Comparison of ENCODE assay signal across 10 cellular contexts in the genomic region with DNA sequence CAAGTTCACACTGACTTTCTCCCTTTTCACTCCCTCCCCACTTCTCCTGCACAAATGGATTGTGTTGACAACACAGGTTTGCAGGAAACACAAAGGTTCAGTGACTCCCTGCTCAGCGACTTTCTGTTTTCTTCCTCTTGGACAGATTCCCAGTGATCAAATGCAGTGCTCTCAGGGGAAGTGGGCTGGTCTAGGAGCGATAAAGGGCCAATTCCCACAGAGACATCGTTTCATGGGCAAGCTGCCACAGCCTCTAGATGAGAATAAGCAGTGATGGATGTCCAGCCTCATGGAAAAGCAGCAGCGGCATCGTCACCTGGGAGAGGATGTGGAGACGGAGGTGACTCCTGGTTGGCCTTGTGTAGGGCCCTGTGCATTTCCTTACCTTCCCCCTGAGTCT. TPM values are rescaled to one million over a fixed set of nuclear protein-coding genes. Genes with fewer than 3 reads are reported as not detected.
DNase-seq lines count a peak whose midpoint lies in the region; ATAC-seq, FAIRE-seq and TF ChIP-seq lines count a peak whose summit lies in the region.
"Had no signal": no experiment of that assay in that cellular context is flagged by ENCODE, and none has a peak within 500 bp of the region (broad histone marks: within the 10 kb centered on the region; RNA-seq: fewer than 3 reads in every experiment).

No MANE protein-coding gene starts in this region.

- H3K9me3 ChIP-seq in H1 (ENCODE audit: insufficient read depth in 2 of 2, low read depth in 1 of 2, low read length in 1 of 2) (no peaks in the 10 kb centered on the region), neuronal stem cell (replicated peaks in 1 of 2; ENCODE audit: control insufficient read depth in 2 of 2, insufficient read depth in 1 of 2, low read depth in 1 of 2, low read length in 2 of 2) (no peaks in the 10 kb centered on the region)

- H3K4me1 ChIP-seq in H1 (replicated peaks in 1 of 4; ENCODE audit: control insufficient read depth in 3 of 4, insufficient read depth in 4 of 4, low read length in 3 of 4) (no peaks in the 10 kb centered on the region), neuronal stem cell (ENCODE audit: control insufficient read depth in 2 of 2, insufficient read depth in 1 of 2, low read depth in 1 of 2, low read length in 2 of 2) (peaks cover 0 to 6% of the 10 kb centered on the region in 2 donors)

- no peak overlapping the region for H2BK20ac ChIP-seq in H1 (ENCODE audit: low read length)

- no peak for ATAC-seq in GM18909 (IDR thresholded peaks at IDR 0.05; ENCODE audit: poor library complexity, unreplicated experiment)
- no peak for ATAC-seq in GM21723 (IDR thresholded peaks at IDR 0.05; ENCODE audit: unreplicated experiment)

- WGBS in H1 (ENCODE audit: extremely low coverage in 1 of 2, insufficient coverage in 1 of 2, insufficient read length in 1 of 2, insufficient replicate concordance in 2 of 2, low coverage in 1 of 2, low lambda C conversion rate in 2 of 2, missing lambda C conversion rate in 1 of 2), 2 experiments, result 90% methylated on average over 6 of the region's 6 CpGs; no CpG with 5 or more reads in 1 of the 2 experiments
- WGBS in neuronal stem cell (ENCODE audit: extremely low coverage in 2 of 2, insufficient read length in 2 of 2, insufficient replicate concordance in 1 of 2), 2 donors, result no CpG with 5 or more reads among the region's 6 CpGs

- H3K36me3 ChIP-seq in H1 (ENCODE audit: control insufficient read depth in 2 of 4, insufficient read depth in 4 of 4, low read length in 3 of 4), result no peaks in the 10 kb centered on the region
- H3K36me3 ChIP-seq in neuronal stem cell (replicated peaks in 1 of 2; ENCODE audit: control insufficient read depth in 2 of 2, insufficient read depth in 2 of 2, low read length in 2 of 2), result no peaks in the 10 kb centered on the region

- no peaks in the 10 kb centered on the region for H4K20me1 ChIP-seq in H1 (replicated peaks in 1 of 2; ENCODE audit: control insufficient read depth in 1 of 2, insufficient read depth in 2 of 2, low read length in 2 of 2)

- H3K9ac ChIP-seq in H1 (replicated peaks in 1 of 4; ENCODE audit: extremely low read depth in 1 of 4, low read depth in 3 of 4, low read length in 3 of 4), result no peak overlapping the region
- H3K9ac ChIP-seq in neuronal stem cell (ENCODE audit: low read depth, low read length, poor library complexity), result no peak overlapping the region

- H4K8ac ChIP-seq in H1 (ENCODE audit: extremely low read depth, insufficient read depth, low read length), result no peak overlapping the region; the same call in 1 of the 2 replicates
- no peak overlapping the region for H4K8ac ChIP-seq in neuronal stem cell (ENCODE audit: low read depth, low read length)

- no peak overlapping the region for H3K4ac ChIP-seq in H1 (replicated peaks; ENCODE audit: insufficient read length, low read depth, low read length)
- H3K4ac ChIP-seq in neuronal stem cell (ENCODE audit: low read length), result no peak overlapping the region

- TF ChIP-seq RAD21 in H1 (IDR thresholded peaks at IDR 0.05 in 1 of 2, conservative IDR thresholded peaks at IDR 0.05 in 1 of 2; ENCODE audit: low read depth in 2 of 2, low read length in 2 of 2), result no peak

- H3K27ac ChIP-seq in H1 (ENCODE audit: low read depth, low read length) (no peak overlapping the region), neuronal stem cell (replicated peaks; ENCODE audit: low read length) (no peak overlapping the region), coronary artery (no peak overlapping the region)

- DNase-seq in Daoy (ENCODE audit: low read depth), result peak; percentile 8
- DNase-seq in NCI-H748 (lab: John Stamatoyannopoulos, UW; ENCODE audit: unreplicated experiment), result peak; percentile 62
- DNase-seq in H1 (ENCODE audit: low read depth in 1 of 2, low spot score in 2 of 2), result no peak
- no peak for DNase-seq in neuronal stem cell (ENCODE audit: low spot score)
- DNase-seq in coronary artery (ENCODE audit: low spot score), result no peak
- DNase-seq in epidermal melanocyte (ENCODE audit: insufficient read length, low spot score), result no peak

- H4K91ac ChIP-seq in H1 (replicated peaks; ENCODE audit: insufficient read length, low read length) (no peak overlapping the region), neuronal stem cell (ENCODE audit: low read depth, low read length, poor library complexity) (no peak overlapping the region)

- H3K4me3 ChIP-seq in H1 (ENCODE audit: extremely low read depth in 1 of 4, insufficient read depth in 2 of 4, low read depth in 3 of 4, low read length in 4 of 4), result no peak overlapping the region
- no peak overlapping the region for H3K4me3 ChIP-seq in neuronal stem cell (ENCODE audit: low read length in 2 of 2)
- no peak overlapping the region for H3K4me3 ChIP-seq in coronary artery

- CTCF ChIA-PET in H1 (lab: Charles Lee; ENCODE audit: partially characterized antibody), result interaction anchor here (0.9 to 3.2 kb wide), 3 partner anchors 9 to 15 kb away, joined by 4 to 17 read pairs (median 5); no protein-coding TSS in a partner anchor

- no peaks in the 10 kb centered on the region for H3K79me1 ChIP-seq in H1 (ENCODE audit: low read depth, low read length)
- no peaks in the 10 kb centered on the region for H3K79me1 ChIP-seq in neuronal stem cell (ENCODE audit: low read depth, low read length)

- no peaks in the 10 kb centered on the region for H3K79me2 ChIP-seq in H1 (ENCODE audit: control insufficient read depth in 1 of 2, insufficient read depth in 2 of 2, low read length in 2 of 2)

- H3K4me2 ChIP-seq in H1 (ENCODE audit: insufficient read depth in 1 of 2, low read depth in 2 of 2, low read length in 2 of 2), result no peak overlapping the region
- no peak overlapping the region for H3K4me2 ChIP-seq in neuronal stem cell (ENCODE audit: insufficient read depth, low read length, poor library complexity, severe bottlenecking)

- H2AFZ ChIP-seq in H1 (ENCODE audit: low read length) (0 out of 2 replicates have a peak overlapping the region, but pooled peaks have one; percentile 33), neuronal stem cell (ENCODE audit: low read length) (no peak overlapping the region)

- no peak overlapping the region for H3K23ac ChIP-seq in H1 (ENCODE audit: insufficient read length)
- H3K23ac ChIP-seq in neuronal stem cell (ENCODE audit: low read depth, low read length, poor library complexity), result no peak overlapping the region

- no peaks in the 10 kb centered on the region for H3K23me2 ChIP-seq in H1 (ENCODE audit: low read depth, low read length)

- POLR2A ChIA-PET in H1 (lab: Charles Lee; ENCODE audit: partially characterized antibody), result no interaction called here

- H3K56ac ChIP-seq in H1 (replicated peaks; ENCODE audit: insufficient read length, low read depth, low read length), result no peak overlapping the region

- H2BK120ac ChIP-seq in H1 (replicated peaks; ENCODE audit: low read depth, low read length), result no peak overlapping the region
- H2BK120ac ChIP-seq in neuronal stem cell (ENCODE audit: low read depth, low read length), result no peak overlapping the region

- H2BK5ac ChIP-seq in H1 (ENCODE audit: low read depth, low read length) (no peak overlapping the region), neuronal stem cell (ENCODE audit: low read length) (no peak overlapping the region)

- H4K5ac ChIP-seq in H1 (ENCODE audit: insufficient read length, low read depth, low read length), result no peak overlapping the region

- no peak overlapping the region for H3K18ac ChIP-seq in H1 (ENCODE audit: extremely low read depth, low read length)
- H3K18ac ChIP-seq in neuronal stem cell (ENCODE audit: low read length), result peak overlapping the region; percentile 31

- TF ChIP-seq CTCF in H1 (IDR thresholded peaks at IDR 0.05; ENCODE audit: control extremely low read depth in 1 of 3, insufficient read depth in 1 of 3, low read depth in 1 of 3, low read length in 3 of 3) (no peak), coronary artery (IDR thresholded peaks at IDR 0.05) (no peak)

- H3K27me3 ChIP-seq in H1 (replicated peaks in 1 of 4; ENCODE audit: control insufficient read depth in 3 of 4, extremely low read depth in 1 of 4, insufficient read depth in 3 of 4, low read length in 3 of 4) (no peaks in the 10 kb centered on the region), neuronal stem cell (ENCODE audit: control insufficient read depth in 3 of 3, insufficient read depth in 3 of 3, low read depth in 1 of 3, low read length in 3 of 3) (peaks cover 0 to 14% (median 0%) of the 10 kb centered on the region in 3 experiments)

- no peak for FAIRE-seq in H1 (lab: Jason Lieb, UNC)

- TF ChIP-seq POLR2A in H1 (IDR thresholded peaks at IDR 0.05; ENCODE audit: control extremely low read depth in 1 of 2, low read depth in 2 of 2, low read length in 2 of 2), result no peak

- H2BK15ac ChIP-seq in H1 (ENCODE audit: low read length), result no peak overlapping the region
- no peak overlapping the region for H2BK15ac ChIP-seq in neuronal stem cell (ENCODE audit: low read length)

- TF ChIP-seq EP300 in H1 (IDR thresholded peaks at IDR 0.05; ENCODE audit: borderline replicate concordance in 1 of 2, low read depth in 2 of 2, low read length in 2 of 2), result no peak

- H2AK5ac ChIP-seq in H1 (ENCODE audit: low read depth, low read length), result no peak overlapping the region
- H2AK5ac ChIP-seq in neuronal stem cell (ENCODE audit: low read depth, low read length), result no peak overlapping the region

- H3K14ac ChIP-seq in H1 (ENCODE audit: insufficient read length), result no peak overlapping the region
- H3K14ac ChIP-seq in neuronal stem cell (ENCODE audit: low read length), result no peak overlapping the region

- H2BK12ac ChIP-seq in H1 (ENCODE audit: low read depth, low read length) (no peak overlapping the region), neuronal stem cell (ENCODE audit: low read length) (no peak overlapping the region)

TF ChIP-seq in H1, 55 proteins besides CTCF, POLR2A, EP300 and RAD21 (continues in another document):
- TF ChIP-seq USF2 (IDR thresholded peaks at IDR 0.05; ENCODE audit: low read length) (no peak), KDM4A (IDR thresholded peaks at IDR 0.05; ENCODE audit: low read depth, low read length, severe bottlenecking) (no peak)

RNA-seq across cellular contexts. Expression of gene FYB2, which starts 30.6 kb away (rescaled TPM):
- total RNA-seq in Daoy (2014; rRNA removed; shearing (Covaris generic)), result not detected in 2 replicates
- 0.11 and 0.21 TPM in 2 replicates for total RNA-seq in H1 (2021; fragmentation: NEBNext Ultra II Directional; extraction: Animal tissue kit (Norgen Biotek cat#: 25700))
- 0.08 and 0.17 TPM in 2 replicates for polyA plus RNA-seq in H1 (2011; rRNA removed)
- 0.18 TPM for polyA plus RNA-seq in H1 (2011; cell fraction: cytosol; rRNA removed)
- polyA plus RNA-seq in H1 (2011; cell fraction: nucleus; rRNA removed), result 0.39 TPM
- 0.16 to 0.28 TPM (median 0.18 TPM) in 4 replicates for polyA plus RNA-seq in H1 (2012, experiment 1 of 2)
- not detected for polyA plus RNA-seq in H1 (2012, experiment 2 of 2)
- 0.08 TPM for polyA plus RNA-seq in H1 (2013, experiment 1 of 2)
- 0.06 TPM for polyA plus RNA-seq in H1 (2013, experiment 2 of 2)
- polyA minus RNA-seq in H1 (2011; rRNA and poly(A)+ RNA removed), result 0.29 and 0.41 TPM in 2 replicates
- polyA minus RNA-seq in H1 (2011; cell fraction: cytosol; rRNA and poly(A)+ RNA removed), result not detected
- 1.3 TPM for polyA minus RNA-seq in H1 (2011; cell fraction: nucleus; rRNA and poly(A)+ RNA removed)
- 0.59 TPM for polyA plus RNA-seq in neuronal stem cell (2013, experiment 1 of 2)
- 0.60 TPM for polyA plus RNA-seq in neuronal stem cell (2013, experiment 2 of 2)
- total RNA-seq: activated CD8-positive, alpha-beta memory T cell treated with anti-CD3 and anti-CD28 coated beads for 36 hours; osteocyte had no signal

Comparison
In these comparisons a context has a peak if more than half of its experiments do, and no peak if none do; other contexts are left out.
1. DNase-seq: peak in Daoy (single experiment) and NCI-H748 (single experiment); none in H1 (0 of 2), neuronal stem cell (single experiment), coronary artery (single experiment) and epidermal melanocyte (single experiment).